8 cellular contexts compared by ENCODE assay signal in genomic region chr9:130663258-130664171, GRCh38. TPM values are rescaled to one million over a fixed set of nuclear protein-coding genes. Genes with fewer than 3 reads are reported as not detected.
DNase-seq lines count a peak whose midpoint lies in the region; ATAC-seq and TF ChIP-seq lines count a peak whose summit lies in the region.

No MANE protein-coding gene starts in this region.

- H3K27me3 Mint-ChIP-seq in activated CD4-positive, alpha-beta T cell treated with anti-CD3 and anti-CD28 coated beads for 36 hours = peaks cover 58% of the 10 kb centered on the region

- H3K36me3 Mint-ChIP-seq in activated CD4-positive, alpha-beta T cell treated with anti-CD3 and anti-CD28 coated beads for 36 hours (ENCODE audit: low read depth) = no peaks in the 10 kb centered on the region

- H3K27ac ChIP-seq in SK-N-SH (ENCODE audit: low read depth in 2 of 2, low read length in 1 of 2) (no peak overlapping the region), right cardiac atrium (ENCODE audit: low read length) (no peak overlapping the region)

- no peaks in the 10 kb centered on the region for H3K79me2 ChIP-seq in SK-N-SH (ENCODE audit: insufficient read depth)

- CTCF ChIA-PET in activated CD4-positive, alpha-beta T cell treated with anti-CD3 and anti-CD28 coated beads for 36 hours (lab: Charles Lee) = interaction anchor here (0.7 to 1.0 kb wide), 2 partner anchors 20 to 31 kb away, joined by 3 read pairs; no protein-coding TSS in a partner anchor
- CTCF ChIA-PET in SK-N-SH (lab: Yijun Ruan, JAX) = interaction anchor here (1.0 to 2.0 kb wide), 5 partner anchors 19 to 210 kb away, joined by 3 to 13 read pairs (median 6); no protein-coding TSS in a partner anchor

- H3K9me3 ChIP-seq in SK-N-SH = no peaks in the 10 kb centered on the region
- no peaks in the 10 kb centered on the region for H3K9me3 ChIP-seq in right cardiac atrium (ENCODE audit: control insufficient read depth, low read length)

- intact Hi-C loops in activated CD4-positive, alpha-beta T cell treated with anti-CD3 and anti-CD28 coated beads for 36 hours (cut with DNase I, micrococcal nuclease) = loop anchor here in 1 of 2 experiments (5.0 kb wide), 1 partner anchor 1924 kb away; no protein-coding TSS in a partner anchor
- intact Hi-C loops in right cardiac atrium (cut with DNase I) = no loop called here

- peak; percentile 60 for ATAC-seq in activated CD4-positive, alpha-beta T cell treated with anti-CD3 and anti-CD28 coated beads for 36 hours
- ATAC-seq in right cardiac atrium = no peak
- no peak for ATAC-seq in GM21786 (IDR thresholded peaks at IDR 0.05; ENCODE audit: unreplicated experiment)
- ATAC-seq in GM18517 (IDR thresholded peaks at IDR 0.05; ENCODE audit: unreplicated experiment) = no peak

- no peak for TF ChIP-seq RAD21 in SK-N-SH (IDR thresholded peaks at IDR 0.05; ENCODE audit: low read length)

- H3K4me1 Mint-ChIP-seq in activated CD4-positive, alpha-beta T cell treated with anti-CD3 and anti-CD28 coated beads for 36 hours = peaks cover 21% of the 10 kb centered on the region

- H3K9me2 ChIP-seq in SK-N-SH = no peaks in the 10 kb centered on the region

- WGBS in SK-N-SH (ENCODE audit: low lambda C conversion rate) = 9% methylated on average over 48 of the region's 80 CpGs
- WGBS in right cardiac atrium = 2% methylated on average over 80 of the region's 80 CpGs

- POLR2A ChIA-PET in activated CD4-positive, alpha-beta T cell treated with anti-CD3 and anti-CD28 coated beads for 36 hours (lab: Charles Lee) = no interaction called here
- POLR2A ChIA-PET in SK-N-SH (lab: Yijun Ruan, JAX) = no interaction called here

- no peak overlapping the region for H3K9ac ChIP-seq in SK-N-SH

- no peak overlapping the region for H3K27ac Mint-ChIP-seq in activated CD4-positive, alpha-beta T cell treated with anti-CD3 and anti-CD28 coated beads for 36 hours

- H3K27me3 ChIP-seq in SK-N-SH (ENCODE audit: insufficient read depth) (peaks cover 86% of the 10 kb centered on the region), right cardiac atrium (ENCODE audit: control insufficient read depth, insufficient read depth) (no peaks in the 10 kb centered on the region)

- H3K4me3 ChIP-seq in SK-N-SH (ENCODE audit: low read depth in 2 of 2, low read length in 1 of 2) = no peak overlapping the region
- H3K4me3 ChIP-seq in right cardiac atrium (ENCODE audit: low read length) = peak overlapping the region; percentile 12

- H3F3A ChIP-seq in SK-N-SH (replicated peaks; ENCODE audit: insufficient read depth) = no peaks in the 10 kb centered on the region

- no peaks in the 10 kb centered on the region for H3K36me3 ChIP-seq in SK-N-SH (replicated peaks in 1 of 2; ENCODE audit: control insufficient read depth in 1 of 2, insufficient read depth in 2 of 2, low read length in 1 of 2)

- no peak overlapping the region for H3K4me3 Mint-ChIP-seq in activated CD4-positive, alpha-beta T cell treated with anti-CD3 and anti-CD28 coated beads for 36 hours

- H4K20me1 ChIP-seq in SK-N-SH (ENCODE audit: insufficient read depth) = peaks cover 8% of the 10 kb centered on the region; the same call in 1 of the 2 replicates

- no peak for TF ChIP-seq EP300 in SK-N-SH (IDR thresholded peaks at IDR 0.05; ENCODE audit: borderline replicate concordance in 1 of 2, low read depth in 1 of 2, low read length in 1 of 2)

- DNase-seq in activated CD4-positive, alpha-beta T cell treated with anti-CD3 and anti-CD28 coated beads for 36 hours = peak; percentile 49
- no peak for DNase-seq in activated CD4-positive, alpha-beta T cell treated with anti-CD3 and anti-CD28 coated beads, Interleukin-2, amount 50 U/mL, for 4 hours
- peak; percentile 68 for DNase-seq in SK-N-SH
- peak in 1 of 3 donors; percentile 48 for DNase-seq in right cardiac atrium
- DNase-seq in stimulated activated CD4-positive, alpha-beta T cell treated with anti-CD3 and anti-CD28 coated beads, Interleukin-4, amount 100 ng/mL, for 24 hours = peak; percentile 14
- DNase-seq in HCEC 1CT = no peak

- H3K4me1 ChIP-seq in SK-N-SH (ENCODE audit: control insufficient read depth in 1 of 2, insufficient read depth in 2 of 2, low read depth in 1 of 2, low read length in 1 of 2) (peaks cover 0 to 3% of the 10 kb centered on the region in 2 experiments; a peak in 1 of 4 replicates), right cardiac atrium (ENCODE audit: control insufficient read depth, insufficient read depth, low read length) (peaks cover 8% of the 10 kb centered on the region)

- H2AFZ ChIP-seq in SK-N-SH (ENCODE audit: low read depth) = no peak overlapping the region

- no peak for TF ChIP-seq CTCF in SK-N-SH (IDR thresholded peaks at IDR 0.05)

- H3K4me2 ChIP-seq in SK-N-SH = no peak overlapping the region

- H3K9me3 Mint-ChIP-seq in activated CD4-positive, alpha-beta T cell treated with anti-CD3 and anti-CD28 coated beads for 36 hours (ENCODE audit: low read depth) = no peaks in the 10 kb centered on the region

TF ChIP-seq in SK-N-SH, 30 proteins besides CTCF, POLR2A, EP300 and RAD21:
- no peak for TF ChIP-seq ELF1 (IDR thresholded peaks at IDR 0.05)
- peak; percentile 92 for TF ChIP-seq EZH2phosphoT487 (IDR thresholded peaks at IDR 0.05; ENCODE audit: borderline replicate concordance, low read depth)

RNA-seq across cellular contexts. Expression of gene PRDM12, which starts 0.9 kb away (rescaled TPM):
- total RNA-seq in activated CD4-positive, alpha-beta T cell treated with anti-CD3 and anti-CD28 coated beads for 36 hours = under 1 TPM in 1 of 2 experiments, not detected in 1; 0.09 TPM
- polyA plus RNA-seq in SK-N-SH (2012; rRNA removed) = 0.02 and 0.08 TPM in 2 replicates
- polyA plus RNA-seq in SK-N-SH (2012; cell fraction: cytosol; rRNA removed) = 0.05 and 0.06 TPM in 2 replicates
- polyA plus RNA-seq in SK-N-SH (2012; cell fraction: nucleus; rRNA removed) = 0.05 and 0.14 TPM in 2 replicates
- not detected for total RNA-seq in right cardiac atrium
- polyA plus RNA-seq in right cardiac atrium = 0.02 TPM

RNA-seq across cellular contexts. Expression of gene EXOSC2, which starts 30.1 kb away (rescaled TPM):
- total RNA-seq in activated CD4-positive, alpha-beta T cell treated with anti-CD3 and anti-CD28 coated beads for 36 hours = 10 to 100 TPM; 67.9 to 86.0 TPM
- polyA plus RNA-seq in SK-N-SH (2012; rRNA removed) (28.7 and 36.8 TPM in 2 replicates), right cardiac atrium (11.0 TPM)
- 30.8 and 32.4 TPM in 2 replicates for polyA plus RNA-seq in SK-N-SH (2012; cell fraction: cytosol; rRNA removed)
- 46.6 and 64.0 TPM in 2 replicates for polyA plus RNA-seq in SK-N-SH (2012; cell fraction: nucleus; rRNA removed)
- 10 to 100 TPM; 14.2 to 17.9 (median 15.5) TPM for total RNA-seq in right cardiac atrium

Comparison
In these comparisons a context has a peak if more than half of its experiments do, and no peak if none do; other contexts are left out.
1. DNase-seq: peak in activated CD4-positive, alpha-beta T cell treated with anti-CD3 and anti-CD28 coated beads for 36 hours (single experiment), SK-N-SH (single experiment) and stimulated activated CD4-positive, alpha-beta T cell treated with anti-CD3 and anti-CD28 coated beads, Interleukin-4, amount 100 ng/mL, for 24 hours (single experiment); none in activated CD4-positive, alpha-beta T cell treated with anti-CD3 and anti-CD28 coated beads, Interleukin-2, amount 50 U/mL, for 4 hours (0 of 2) and HCEC 1CT (single experiment).